Comparison of ENCODE assay signal across 8 cellular contexts in genomic region chr7:150377116-150377979, GRCh38. TPM values are rescaled to one million over a fixed set of nuclear protein-coding genes. Genes with fewer than 3 reads are reported as not detected.
DNase-seq lines count a peak whose midpoint lies in the region; ATAC-seq and TF ChIP-seq lines count a peak whose summit lies in the region.

No MANE protein-coding gene starts in this region.

- H3K4me1 ChIP-seq in cardiac muscle cell (ENCODE audit: low read depth) (peaks cover 36% of the 10 kb centered on the region), mesodermal cell (ENCODE audit: control insufficient read depth, insufficient read depth, low read length, poor library complexity, severe bottlenecking) (peaks cover 62% of the 10 kb centered on the region), upper lobe of right lung (peaks cover 39% of the 10 kb centered on the region)

- DNase-seq in cardiac muscle cell (ENCODE audit: low read depth in 1 of 2, low spot score in 1 of 2), result no peak
- DNase-seq in Right ventricle myocardium inferior (ENCODE audit: missing footprints), result no peak
- no peak for DNase-seq in WERI-Rb-1
- DNase-seq in upper lobe of right lung, result peak; percentile 2

- peaks cover 7% of the 10 kb centered on the region for H3K36me3 ChIP-seq in cardiac muscle cell
- peaks cover 29% of the 10 kb centered on the region for H3K36me3 ChIP-seq in WERI-Rb-1
- peaks cover 34% of the 10 kb centered on the region for H3K36me3 ChIP-seq in mesodermal cell (ENCODE audit: control insufficient read depth, insufficient read depth, low read length)
- peaks cover 21% of the 10 kb centered on the region for H3K36me3 ChIP-seq in upper lobe of right lung

- ATAC-seq in Right ventricle myocardium inferior (no peak), upper lobe of right lung (no peak), HG03378 (IDR thresholded peaks at IDR 0.05; ENCODE audit: unreplicated experiment) (no peak), GM21526 (IDR thresholded peaks at IDR 0.05; ENCODE audit: low FRiP score, unreplicated experiment) (no peak), HG02759 (IDR thresholded peaks at IDR 0.05; ENCODE audit: unreplicated experiment) (no peak)

- intact Hi-C loops in Right ventricle myocardium inferior (cut with DNase I) (no loop called here), upper lobe of right lung (cut with DNase I) (no loop called here)

- H3K27me3 ChIP-seq in cardiac muscle cell, result no peaks in the 10 kb centered on the region
- H3K27me3 ChIP-seq in WERI-Rb-1 (ENCODE audit: insufficient read depth, low read depth, severe bottlenecking), result no peaks in the 10 kb centered on the region
- no peaks in the 10 kb centered on the region for H3K27me3 ChIP-seq in upper lobe of right lung

- H3K4me3 ChIP-seq in cardiac muscle cell, result no peak overlapping the region
- no peak overlapping the region for H3K4me3 ChIP-seq in WERI-Rb-1 (ENCODE audit: low read depth, low read length)
- no peak overlapping the region for H3K4me3 ChIP-seq in mesodermal cell (ENCODE audit: extremely low read depth, insufficient read depth, low read length, poor library complexity, severe bottlenecking)
- H3K4me3 ChIP-seq in upper lobe of right lung, result no peak overlapping the region

- 50 to 93% methylated on average over 3 to 4 of the region's 6 CpGs for WGBS in mesodermal cell (ENCODE audit: insufficient coverage in 2 of 2), 2 experiments

- peak overlapping the region; percentile 89 for H3K27ac ChIP-seq in cardiac muscle cell
- peak overlapping the region; percentile 99 for H3K27ac ChIP-seq in WERI-Rb-1
- H3K27ac ChIP-seq in mesodermal cell (ENCODE audit: low read depth, low read length, severe bottlenecking), result peak overlapping the region; percentile 97
- no peak overlapping the region for H3K27ac ChIP-seq in upper lobe of right lung

- H3K9me3 ChIP-seq in cardiac muscle cell (ENCODE audit: low read depth), result no peaks in the 10 kb centered on the region
- no peaks in the 10 kb centered on the region for H3K9me3 ChIP-seq in WERI-Rb-1 (ENCODE audit: severe bottlenecking)
- no peaks in the 10 kb centered on the region for H3K9me3 ChIP-seq in mesodermal cell (ENCODE audit: control insufficient read depth, low read length)
- no peaks in the 10 kb centered on the region for H3K9me3 ChIP-seq in upper lobe of right lung

- no peak for TF ChIP-seq CTCF in cardiac muscle cell (IDR thresholded peaks at IDR 0.05; ENCODE audit: low read depth, low read length)
- TF ChIP-seq CTCF in WERI-Rb-1 (IDR thresholded peaks at IDR 0.05; ENCODE audit: low read depth, low read length), result no peak
- no peak for TF ChIP-seq CTCF in upper lobe of right lung (IDR thresholded peaks at IDR 0.05)

RNA-seq across cellular contexts. Expression of gene ZNF775, which starts 1.8 kb away (rescaled TPM):
- total RNA-seq in cardiac muscle cell (31.7 and 34.3 TPM in 2 replicates), Right ventricle myocardium inferior (3.3 TPM), upper lobe of right lung (4.4 TPM)
- 29.7 and 40.1 TPM in 2 replicates for polyA plus RNA-seq in cardiac muscle cell
- 15.7 TPM for polyA plus RNA-seq in mesodermal cell (2013, experiment 1 of 2)
- 12.0 TPM for polyA plus RNA-seq in mesodermal cell (2013, experiment 2 of 2)

RNA-seq across cellular contexts. Expression of gene REPIN1, which starts 8.7 kb away (rescaled TPM):
- 222 and 270 TPM in 2 replicates for total RNA-seq in cardiac muscle cell
- 185 and 224 TPM in 2 replicates for polyA plus RNA-seq in cardiac muscle cell
- 111 TPM for total RNA-seq in Right ventricle myocardium inferior
- 124 TPM for polyA plus RNA-seq in mesodermal cell (2013, experiment 1 of 2)
- 102 TPM for polyA plus RNA-seq in mesodermal cell (2013, experiment 2 of 2)
- 93.7 TPM for total RNA-seq in upper lobe of right lung

RNA-seq across cellular contexts. Expression of gene RARRES2, which starts 35.9 kb away (rescaled TPM):
- 4.2 and 5.5 TPM in 2 replicates for total RNA-seq in cardiac muscle cell
- 5.7 and 8.3 TPM in 2 replicates for polyA plus RNA-seq in cardiac muscle cell
- 32.6 TPM for total RNA-seq in Right ventricle myocardium inferior
- 31.3 TPM for polyA plus RNA-seq in mesodermal cell (2013, experiment 1 of 2)
- 25.7 TPM for polyA plus RNA-seq in mesodermal cell (2013, experiment 2 of 2)
- 259 TPM for total RNA-seq in upper lobe of right lung

RNA-seq across cellular contexts. Expression of gene ACTR3C, which starts 54.0 kb away (rescaled TPM):
- total RNA-seq in cardiac muscle cell (1.5 and 4.8 TPM in 2 replicates), Right ventricle myocardium inferior (5.7 TPM), upper lobe of right lung (20.1 TPM)
- 2.2 and 2.4 TPM in 2 replicates for polyA plus RNA-seq in cardiac muscle cell
- polyA plus RNA-seq in mesodermal cell (2013, experiment 1 of 2), result 0.63 TPM
- 0.46 TPM for polyA plus RNA-seq in mesodermal cell (2013, experiment 2 of 2)

RNA-seq across cellular contexts. Expression of gene LRRC61, which starts 54.2 kb away (rescaled TPM):
- 34.0 and 34.5 TPM in 2 replicates for total RNA-seq in cardiac muscle cell
- polyA plus RNA-seq in cardiac muscle cell, result 30.0 and 31.4 TPM in 2 replicates
- 4.7 TPM for total RNA-seq in Right ventricle myocardium inferior
- 23.1 TPM for polyA plus RNA-seq in mesodermal cell (2013, experiment 1 of 2)
- 22.7 TPM for polyA plus RNA-seq in mesodermal cell (2013, experiment 2 of 2)
- total RNA-seq in upper lobe of right lung, result 10.2 TPM
